In the genomic region with DNA sequence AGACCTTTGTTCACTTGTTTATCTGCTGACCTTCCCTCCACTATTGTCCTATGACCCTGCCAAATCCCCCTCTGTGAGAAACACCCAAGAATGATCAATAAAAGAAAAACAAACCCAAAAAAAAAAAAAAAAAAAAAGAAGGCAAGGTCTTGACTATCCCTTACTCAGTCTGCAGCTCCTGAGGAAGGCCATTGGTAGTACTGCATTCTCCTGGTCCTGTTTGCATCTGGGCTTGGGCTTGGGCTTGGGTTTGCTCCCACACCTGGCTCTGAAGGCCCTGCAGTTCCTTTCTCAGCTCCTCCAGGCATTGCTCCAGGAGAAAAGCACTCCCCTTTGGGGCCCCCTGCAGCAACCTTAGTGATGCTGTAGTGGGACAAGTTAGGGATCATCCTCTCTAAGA, we compare ENCODE assay signal across 1 cellular context.
TF ChIP-seq lines count a peak whose summit lies in the region.

No MANE protein-coding gene starts in this region.

TF ChIP-seq in GM23338, 12 proteins besides CTCF, POLR2A, EP300 and RAD21:
- TF ChIP-seq, protein P1, sequence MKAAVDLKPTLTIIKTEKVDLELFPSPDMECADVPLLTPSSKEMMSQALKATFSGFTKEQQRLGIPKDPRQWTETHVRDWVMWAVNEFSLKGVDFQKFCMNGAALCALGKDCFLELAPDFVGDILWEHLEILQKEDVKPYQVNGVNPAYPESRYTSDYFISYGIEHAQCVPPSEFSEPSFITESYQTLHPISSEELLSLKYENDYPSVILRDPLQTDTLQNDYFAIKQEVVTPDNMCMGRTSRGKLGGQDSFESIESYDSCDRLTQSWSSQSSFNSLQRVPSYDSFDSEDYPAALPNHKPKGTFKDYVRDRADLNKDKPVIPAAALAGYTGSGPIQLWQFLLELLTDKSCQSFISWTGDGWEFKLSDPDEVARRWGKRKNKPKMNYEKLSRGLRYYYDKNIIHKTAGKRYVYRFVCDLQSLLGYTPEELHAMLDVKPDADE (IDR thresholded peaks at IDR 0.05): no peak
